17 cellular contexts compared by ENCODE assay signal in the genomic region with DNA sequence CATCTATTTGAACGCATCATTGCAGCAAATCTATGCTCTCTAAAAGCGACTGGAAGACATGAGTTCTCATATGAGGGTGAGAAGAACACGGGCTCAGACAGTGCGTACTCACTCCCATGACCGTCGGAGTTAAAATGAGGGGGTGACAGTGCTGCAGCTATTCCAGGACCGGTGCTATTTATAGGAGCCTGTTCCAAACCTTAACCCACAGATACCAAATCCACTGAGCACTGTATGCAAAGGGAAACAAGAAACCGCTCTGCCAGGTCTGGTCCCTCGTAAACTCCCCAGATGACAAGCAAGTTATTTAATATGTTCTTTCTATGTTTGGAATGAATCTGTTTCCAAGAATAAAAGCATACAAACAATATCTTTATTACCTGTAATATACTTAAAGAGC. TPM values are rescaled to one million over a fixed set of nuclear protein-coding genes. Genes with fewer than 3 reads are reported as not detected.
"Had no signal": no experiment of that assay in that cellular context is flagged by ENCODE, and none has a peak within 500 bp of the region (broad histone marks: within the 10 kb centered on the region; RNA-seq: fewer than 3 reads in every experiment).

No MANE protein-coding gene starts in this region.

- H3K27ac Mint-ChIP-seq: activated B cell treated with CpG ODN at 0.5 μM for 24 hours; activated CD4-positive, alpha-beta T cell treated with anti-CD3 and anti-CD28 coated beads, Interleukin-2, amount 10 ng/mL, durations not matched to agents 24 days and 14 days; activated naive CD8-positive, alpha-beta T cell treated with anti-CD3 and anti-CD28 coated beads, Interleukin-2, amount 10 ng/mL, durations not matched to agents 7 days and 5 days; activated T-helper 1 cell treated with anti-CD3 and anti-CD28 coated beads, Interleukin-12 subunit alpha, Interleukin-12 subunit beta, Interleukin-2, Interleukin-4 antibody, amounts not matched to agents 30 ng/mL and 10 ng/mL and 1 ng/mL, durations not matched to agents 14 hours and 24 hours and 36 hours; T-helper 17 cell had no signal

- H3K27me3 Mint-ChIP-seq: activated B cell treated with CpG ODN at 0.5 μM for 24 hours; activated CD4-positive, alpha-beta T cell treated with anti-CD3 and anti-CD28 coated beads, Interleukin-2, amount 10 ng/mL, durations not matched to agents 24 days and 14 days; activated naive CD8-positive, alpha-beta T cell treated with anti-CD3 and anti-CD28 coated beads, Interleukin-2, amount 10 ng/mL, durations not matched to agents 7 days and 5 days; T-helper 17 cell had no signal

- H3K36me3 ChIP-seq: brain microvascular endothelial cell, ovary had no signal

- H3K36me3 Mint-ChIP-seq: activated naive CD8-positive, alpha-beta T cell treated with anti-CD3 and anti-CD28 coated beads, Interleukin-2, amount 10 ng/mL, durations not matched to agents 7 days and 5 days had no signal

- H3K4me3 Mint-ChIP-seq: activated B cell treated with CpG ODN at 0.5 μM for 24 hours; activated CD4-positive, alpha-beta T cell treated with anti-CD3 and anti-CD28 coated beads, Interleukin-2, amount 10 ng/mL, durations not matched to agents 24 days and 14 days; activated naive CD8-positive, alpha-beta T cell treated with anti-CD3 and anti-CD28 coated beads, Interleukin-2, amount 10 ng/mL, durations not matched to agents 7 days and 5 days; activated T-helper 1 cell treated with anti-CD3 and anti-CD28 coated beads, Interleukin-12 subunit alpha, Interleukin-12 subunit beta, Interleukin-2, Interleukin-4 antibody, amounts not matched to agents 30 ng/mL and 10 ng/mL and 1 ng/mL, durations not matched to agents 14 hours and 24 hours and 36 hours; T-helper 17 cell had no signal

- H3K4me3 ChIP-seq: ovary had no signal

- H3K9me3 Mint-ChIP-seq: activated B cell treated with CpG ODN at 0.5 μM for 24 hours; activated CD4-positive, alpha-beta T cell treated with anti-CD3 and anti-CD28 coated beads, Interleukin-2, amount 10 ng/mL, durations not matched to agents 24 days and 14 days; activated naive CD8-positive, alpha-beta T cell treated with anti-CD3 and anti-CD28 coated beads, Interleukin-2, amount 10 ng/mL, durations not matched to agents 7 days and 5 days; activated T-helper 1 cell treated with anti-CD3 and anti-CD28 coated beads, Interleukin-12 subunit alpha, Interleukin-12 subunit beta, Interleukin-2, Interleukin-4 antibody, amounts not matched to agents 30 ng/mL and 10 ng/mL and 1 ng/mL, durations not matched to agents 14 hours and 24 hours and 36 hours had no signal

- DNase-seq: activated B cell treated with CpG ODN at 0.5 μM for 24 hours; activated CD4-positive, alpha-beta T cell treated with anti-CD3 and anti-CD28 coated beads, Interleukin-2, amount 10 ng/mL, durations not matched to agents 24 days and 14 days; activated CD8-positive, alpha-beta memory T cell treated with anti-CD3 and anti-CD28 coated beads for 24 hours; activated naive CD4-positive, alpha-beta T cell; activated naive CD8-positive, alpha-beta T cell treated with anti-CD3 and anti-CD28 coated beads, Interleukin-2, amount 10 ng/mL, durations not matched to agents 7 days and 5 days; brain microvascular endothelial cell; cerebellar nuclear complex; effector CD8-positive, alpha-beta T cell; foreskin melanocyte; ovary; stimulated activated CD4-positive, alpha-beta T cell treated with anti-CD3 and anti-CD28 coated beads, Interleukin-4, amount 100 ng/mL, for 24 hours; stimulated activated naive CD4-positive, alpha-beta T cell treated with Interleukin-2 at 50 U/mL for 16 hours; substantia nigra; T-helper 17 cell; trophoblast cell had no signal

- H3K9me3 ChIP-seq: ovary had no signal

- H3K27ac ChIP-seq: brain microvascular endothelial cell, ovary had no signal

- H3K27me3 ChIP-seq: brain microvascular endothelial cell, ovary had no signal

- H3K4me1 Mint-ChIP-seq: activated B cell treated with CpG ODN at 0.5 μM for 24 hours; activated CD4-positive, alpha-beta T cell treated with anti-CD3 and anti-CD28 coated beads, Interleukin-2, amount 10 ng/mL, durations not matched to agents 24 days and 14 days; activated naive CD8-positive, alpha-beta T cell treated with anti-CD3 and anti-CD28 coated beads, Interleukin-2, amount 10 ng/mL, durations not matched to agents 7 days and 5 days; T-helper 17 cell had no signal

RNA-seq across cellular contexts. Expression of gene PPP1R3G, which starts 22.9 kb away (rescaled TPM):
- total RNA-seq: activated T-helper 1 cell treated with anti-CD3 and anti-CD28 coated beads, Interleukin-12 subunit alpha, Interleukin-12 subunit beta, Interleukin-2, Interleukin-4 antibody, amounts not matched to agents 30 ng/mL and 10 ng/mL and 1 ng/mL, durations not matched to agents 14 hours and 24 hours and 36 hours; T-helper 17 cell had no signal
- polyA plus RNA-seq: neural cell had no signal
